ENCODE assay signal across 12 cellular contexts in genomic region chr6:142561511-142562265, GRCh38.
"Had no signal": no experiment of that assay in that cellular context is flagged by ENCODE, and none has a peak within 500 bp of the region (broad histone marks: within the 10 kb centered on the region; RNA-seq: fewer than 3 reads in every experiment).

No MANE protein-coding gene starts in this region.

- H3K36me3 Mint-ChIP-seq: neural progenitor cell had no signal

- H3K9me3 Mint-ChIP-seq: neural progenitor cell had no signal

- H3K36me3 ChIP-seq: brain microvascular endothelial cell, neural progenitor cell, ovary, stomach had no signal

- H2AFZ ChIP-seq: neural progenitor cell had no signal

- H3K4me1 Mint-ChIP-seq: neural progenitor cell had no signal

- H3K4me2 ChIP-seq: neural progenitor cell had no signal

- DNase-seq: activated effector memory CD4-positive, alpha-beta T cell treated with Interleukin-2 at 50 U/mL for 16 hours; amygdala; brain microvascular endothelial cell; endodermal cell; erythroblast; hippocampal formation; ovary; stimulated activated CD4-positive, alpha-beta T cell treated with anti-CD3 and anti-CD28 coated beads, Interleukin-2, amount 100 ng/mL, for 48 hours; stomach had no signal

- H3K27ac ChIP-seq: brain microvascular endothelial cell, neural progenitor cell, ovary, SK-N-MC, stomach had no signal

- H3K4me1 ChIP-seq: neural progenitor cell, stomach had no signal

- H3K9ac ChIP-seq: neural progenitor cell had no signal

- H3K4me3 ChIP-seq: neural progenitor cell, ovary, SK-N-MC, stomach had no signal

- H3K4me3 Mint-ChIP-seq: endodermal cell, neural progenitor cell, WTC11 had no signal

- H3K9me3 ChIP-seq: ovary, stomach had no signal

- H3K27ac Mint-ChIP-seq: endodermal cell, neural progenitor cell, WTC11 had no signal

- H3K27me3 ChIP-seq: brain microvascular endothelial cell, neural progenitor cell, ovary, stomach had no signal

- ATAC-seq: WTC11 had no signal
